In genomic region chr12:31393004-31393550, GRCh38 we compare ENCODE assay signal across 1 cellular context.
TF ChIP-seq lines count a peak whose summit lies in the region.

No MANE protein-coding gene starts in this region.

TF ChIP-seq in GM23338, 12 proteins besides CTCF, POLR2A, EP300 and RAD21 (continued from another document):
- TF ChIP-seq, protein P1, sequence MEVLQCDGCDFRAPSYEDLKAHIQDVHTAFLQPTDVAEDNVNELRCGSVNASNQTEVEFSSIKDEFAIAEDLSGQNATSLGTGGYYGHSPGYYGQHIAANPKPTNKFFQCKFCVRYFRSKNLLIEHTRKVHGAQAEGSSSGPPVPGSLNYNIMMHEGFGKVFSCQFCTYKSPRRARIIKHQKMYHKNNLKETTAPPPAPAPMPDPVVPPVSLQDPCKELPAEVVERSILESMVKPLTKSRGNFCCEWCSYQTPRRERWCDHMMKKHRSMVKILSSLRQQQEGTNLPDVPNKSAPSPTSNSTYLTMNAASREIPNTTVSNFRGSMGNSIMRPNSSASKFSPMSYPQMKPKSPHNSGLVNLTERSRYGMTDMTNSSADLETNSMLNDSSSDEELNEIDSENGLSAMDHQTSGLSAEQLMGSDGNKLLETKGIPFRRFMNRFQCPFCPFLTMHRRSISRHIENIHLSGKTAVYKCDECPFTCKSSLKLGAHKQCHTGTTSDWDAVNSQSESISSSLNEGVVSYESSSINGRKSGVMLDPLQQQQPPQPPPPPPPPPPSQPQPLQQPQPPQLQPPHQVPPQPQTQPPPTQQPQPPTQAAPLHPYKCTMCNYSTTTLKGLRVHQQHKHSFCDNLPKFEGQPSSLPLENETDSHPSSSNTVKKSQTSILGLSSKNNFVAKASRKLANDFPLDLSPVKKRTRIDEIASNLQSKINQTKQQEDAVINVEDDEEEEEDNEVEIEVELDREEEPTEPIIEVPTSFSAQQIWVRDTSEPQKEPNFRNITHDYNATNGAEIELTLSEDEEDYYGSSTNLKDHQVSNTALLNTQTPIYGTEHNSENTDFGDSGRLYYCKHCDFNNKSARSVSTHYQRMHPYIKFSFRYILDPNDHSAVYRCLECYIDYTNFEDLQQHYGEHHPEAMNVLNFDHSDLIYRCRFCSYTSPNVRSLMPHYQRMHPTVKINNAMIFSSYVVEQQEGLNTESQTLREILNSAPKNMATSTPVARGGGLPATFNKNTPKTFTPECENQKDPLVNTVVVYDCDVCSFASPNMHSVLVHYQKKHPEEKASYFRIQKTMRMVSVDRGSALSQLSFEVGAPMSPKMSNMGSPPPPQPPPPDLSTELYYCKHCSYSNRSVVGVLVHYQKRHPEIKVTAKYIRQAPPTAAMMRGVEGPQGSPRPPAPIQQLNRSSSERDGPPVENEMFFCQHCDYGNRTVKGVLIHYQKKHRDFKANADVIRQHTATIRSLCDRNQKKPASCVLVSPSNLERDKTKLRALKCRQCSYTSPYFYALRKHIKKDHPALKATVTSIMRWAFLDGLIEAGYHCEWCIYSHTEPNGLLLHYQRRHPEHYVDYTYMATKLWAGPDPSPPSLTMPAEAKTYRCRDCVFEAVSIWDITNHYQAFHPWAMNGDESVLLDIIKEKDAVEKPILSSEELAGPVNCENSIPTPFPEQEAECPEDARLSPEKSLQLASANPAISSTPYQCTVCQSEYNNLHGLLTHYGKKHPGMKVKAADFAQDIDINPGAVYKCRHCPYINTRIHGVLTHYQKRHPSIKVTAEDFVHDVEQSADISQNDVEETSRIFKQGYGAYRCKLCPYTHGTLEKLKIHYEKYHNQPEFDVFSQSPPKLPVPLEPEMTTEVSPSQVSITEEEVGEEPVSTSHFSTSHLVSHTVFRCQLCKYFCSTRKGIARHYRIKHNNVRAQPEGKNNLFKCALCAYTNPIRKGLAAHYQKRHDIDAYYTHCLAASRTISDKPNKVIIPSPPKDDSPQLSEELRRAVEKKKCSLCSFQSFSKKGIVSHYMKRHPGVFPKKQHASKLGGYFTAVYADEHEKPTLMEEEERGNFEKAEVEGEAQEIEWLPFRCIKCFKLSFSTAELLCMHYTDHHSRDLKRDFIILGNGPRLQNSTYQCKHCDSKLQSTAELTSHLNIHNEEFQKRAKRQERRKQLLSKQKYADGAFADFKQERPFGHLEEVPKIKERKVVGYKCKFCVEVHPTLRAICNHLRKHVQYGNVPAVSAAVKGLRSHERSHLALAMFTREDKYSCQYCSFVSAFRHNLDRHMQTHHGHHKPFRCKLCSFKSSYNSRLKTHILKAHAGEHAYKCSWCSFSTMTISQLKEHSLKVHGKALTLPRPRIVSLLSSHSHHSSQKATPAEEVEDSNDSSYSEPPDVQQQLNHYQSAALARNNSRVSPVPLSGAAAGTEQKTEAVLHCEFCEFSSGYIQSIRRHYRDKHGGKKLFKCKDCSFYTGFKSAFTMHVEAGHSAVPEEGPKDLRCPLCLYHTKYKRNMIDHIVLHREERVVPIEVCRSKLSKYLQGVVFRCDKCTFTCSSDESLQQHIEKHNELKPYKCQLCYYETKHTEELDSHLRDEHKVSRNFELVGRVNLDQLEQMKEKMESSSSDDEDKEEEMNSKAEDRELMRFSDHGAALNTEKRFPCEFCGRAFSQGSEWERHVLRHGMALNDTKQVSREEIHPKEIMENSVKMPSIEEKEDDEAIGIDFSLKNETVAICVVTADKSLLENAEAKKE (CRISPR knock-in tag; IDR thresholded peaks at IDR 0.05) = no peak
- TF ChIP-seq STAT1 (IDR thresholded peaks at IDR 0.05; ENCODE audit: unreplicated experiment) = no peak
- no peak for TF ChIP-seq NANOG (IDR thresholded peaks at IDR 0.05; ENCODE audit: borderline replicate concordance)
